In the genomic region with DNA sequence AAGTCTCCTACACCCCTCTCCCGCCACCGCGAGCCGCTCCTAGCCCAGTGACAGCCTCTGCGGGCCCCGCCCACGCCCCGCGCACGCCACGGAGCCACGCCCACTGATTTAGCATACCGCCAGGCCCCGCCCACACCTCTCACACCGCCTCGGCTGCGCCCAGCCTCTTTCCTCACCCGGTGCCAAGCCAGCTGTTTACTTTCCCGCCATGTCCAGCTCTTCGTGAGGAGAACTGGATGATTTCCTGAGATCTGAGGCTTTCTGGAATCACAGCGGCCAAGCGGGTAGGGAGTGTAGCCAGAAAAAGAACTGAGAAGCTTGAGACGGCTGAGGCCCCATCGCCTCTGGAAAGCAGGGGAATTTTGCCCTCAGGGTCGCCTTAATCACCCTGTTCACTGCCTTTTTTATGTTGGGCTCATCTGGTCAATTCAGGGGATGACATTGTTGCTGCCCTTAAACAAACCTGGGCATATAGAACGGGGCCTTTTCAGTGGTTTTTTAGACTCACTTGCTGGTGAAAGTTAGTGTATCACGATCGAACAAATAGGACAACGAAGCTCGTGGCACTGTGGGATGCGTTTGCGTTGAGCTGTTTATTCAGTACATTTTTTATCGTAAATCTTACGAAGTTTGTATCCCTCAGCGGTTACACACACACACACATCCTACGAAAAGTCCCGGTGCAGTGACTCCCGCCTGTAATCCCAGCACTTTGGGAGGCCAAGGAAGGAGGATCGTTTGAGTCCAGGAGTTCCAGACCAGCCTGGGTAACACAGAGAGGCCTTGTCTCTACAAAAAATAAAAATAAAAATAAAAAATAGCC, we compare ENCODE assay signal across 1 cellular context.
TF ChIP-seq lines count a peak whose summit lies in the region.

A gene with protein sequence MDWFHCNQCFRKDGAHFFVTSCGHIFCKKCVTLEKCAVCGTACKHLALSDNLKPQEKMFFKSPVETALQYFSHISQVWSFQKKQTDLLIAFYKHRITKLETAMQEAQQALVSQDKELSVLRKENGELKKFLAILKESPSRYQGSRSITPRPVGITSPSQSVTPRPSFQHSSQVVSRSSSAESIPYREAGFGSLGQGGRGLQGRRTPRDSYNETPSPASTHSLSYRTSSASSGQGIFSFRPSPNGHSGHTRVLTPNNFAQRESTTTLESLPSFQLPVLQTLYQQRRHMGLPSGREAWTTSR (plus strand): TSS at position 165 of the 823 bp plus-strand sequence. CDS start 2,410 bp downstream, outside the sequence.

TF ChIP-seq in WTC11, 78 proteins besides CTCF, POLR2A, EP300 and RAD21 (continued from another document):
- TF ChIP-seq, protein P1, sequence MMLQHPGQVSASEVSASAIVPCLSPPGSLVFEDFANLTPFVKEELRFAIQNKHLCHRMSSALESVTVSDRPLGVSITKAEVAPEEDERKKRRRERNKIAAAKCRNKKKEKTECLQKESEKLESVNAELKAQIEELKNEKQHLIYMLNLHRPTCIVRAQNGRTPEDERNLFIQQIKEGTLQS (CRISPR knock-in tag; conservative IDR thresholded peaks at IDR 0.05): no peak
- TF ChIP-seq CREB1 (CRISPR knock-in tag; IDR thresholded peaks at IDR 0.05): no peak
- TF ChIP-seq RORB (CRISPR knock-in tag; IDR thresholded peaks at IDR 0.05): no peak
- TF ChIP-seq GTF2I (CRISPR knock-in tag; conservative IDR thresholded peaks at IDR 0.05): no peak
- TF ChIP-seq, protein P2, sequence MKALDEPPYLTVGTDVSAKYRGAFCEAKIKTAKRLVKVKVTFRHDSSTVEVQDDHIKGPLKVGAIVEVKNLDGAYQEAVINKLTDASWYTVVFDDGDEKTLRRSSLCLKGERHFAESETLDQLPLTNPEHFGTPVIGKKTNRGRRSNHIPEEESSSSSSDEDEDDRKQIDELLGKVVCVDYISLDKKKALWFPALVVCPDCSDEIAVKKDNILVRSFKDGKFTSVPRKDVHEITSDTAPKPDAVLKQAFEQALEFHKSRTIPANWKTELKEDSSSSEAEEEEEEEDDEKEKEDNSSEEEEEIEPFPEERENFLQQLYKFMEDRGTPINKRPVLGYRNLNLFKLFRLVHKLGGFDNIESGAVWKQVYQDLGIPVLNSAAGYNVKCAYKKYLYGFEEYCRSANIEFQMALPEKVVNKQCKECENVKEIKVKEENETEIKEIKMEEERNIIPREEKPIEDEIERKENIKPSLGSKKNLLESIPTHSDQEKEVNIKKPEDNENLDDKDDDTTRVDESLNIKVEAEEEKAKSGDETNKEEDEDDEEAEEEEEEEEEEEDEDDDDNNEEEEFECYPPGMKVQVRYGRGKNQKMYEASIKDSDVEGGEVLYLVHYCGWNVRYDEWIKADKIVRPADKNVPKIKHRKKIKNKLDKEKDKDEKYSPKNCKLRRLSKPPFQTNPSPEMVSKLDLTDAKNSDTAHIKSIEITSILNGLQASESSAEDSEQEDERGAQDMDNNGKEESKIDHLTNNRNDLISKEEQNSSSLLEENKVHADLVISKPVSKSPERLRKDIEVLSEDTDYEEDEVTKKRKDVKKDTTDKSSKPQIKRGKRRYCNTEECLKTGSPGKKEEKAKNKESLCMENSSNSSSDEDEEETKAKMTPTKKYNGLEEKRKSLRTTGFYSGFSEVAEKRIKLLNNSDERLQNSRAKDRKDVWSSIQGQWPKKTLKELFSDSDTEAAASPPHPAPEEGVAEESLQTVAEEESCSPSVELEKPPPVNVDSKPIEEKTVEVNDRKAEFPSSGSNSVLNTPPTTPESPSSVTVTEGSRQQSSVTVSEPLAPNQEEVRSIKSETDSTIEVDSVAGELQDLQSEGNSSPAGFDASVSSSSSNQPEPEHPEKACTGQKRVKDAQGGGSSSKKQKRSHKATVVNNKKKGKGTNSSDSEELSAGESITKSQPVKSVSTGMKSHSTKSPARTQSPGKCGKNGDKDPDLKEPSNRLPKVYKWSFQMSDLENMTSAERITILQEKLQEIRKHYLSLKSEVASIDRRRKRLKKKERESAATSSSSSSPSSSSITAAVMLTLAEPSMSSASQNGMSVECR (CRISPR knock-in tag; IDR thresholded peaks at IDR 0.05; ENCODE audit: borderline replicate concordance): peak; percentile 85; the same call in 1 of the 2 replicates
- TF ChIP-seq, protein P3, sequence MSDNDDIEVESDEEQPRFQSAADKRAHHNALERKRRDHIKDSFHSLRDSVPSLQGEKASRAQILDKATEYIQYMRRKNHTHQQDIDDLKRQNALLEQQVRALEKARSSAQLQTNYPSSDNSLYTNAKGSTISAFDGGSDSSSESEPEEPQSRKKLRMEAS (CRISPR knock-in tag; IDR thresholded peaks at IDR 0.05): peak; percentile 94
- peak; percentile 75; the same call in 1 of the 2 replicates for TF ChIP-seq SMAD3 (CRISPR knock-in tag; IDR thresholded peaks at IDR 0.05; ENCODE audit: borderline replicate concordance)
- TF ChIP-seq GRHL2 (CRISPR knock-in tag; IDR thresholded peaks at IDR 0.05; ENCODE audit: insufficient replicate concordance, severe bottlenecking): no peak
- TF ChIP-seq NFE2L1 (CRISPR knock-in tag; IDR thresholded peaks at IDR 0.05): peak; percentile 76; the same call in 1 of the 2 replicates
- no peak for TF ChIP-seq SOX15 (CRISPR knock-in tag; IDR thresholded peaks at IDR 0.05)
- TF ChIP-seq FOXK1 (CRISPR knock-in tag; IDR thresholded peaks at IDR 0.05): peak; percentile 73
- peak; percentile 8; the same call in 1 of the 2 replicates for TF ChIP-seq GABPB1 (CRISPR knock-in tag; IDR thresholded peaks at IDR 0.05)
- peak; percentile 61; the same call in 1 of the 2 replicates for TF ChIP-seq TEAD4 (CRISPR knock-in tag; IDR thresholded peaks at IDR 0.05)
- TF ChIP-seq ZNF423 (CRISPR knock-in tag; IDR thresholded peaks at IDR 0.05): no peak
- no peak for TF ChIP-seq OVOL2 (CRISPR knock-in tag; IDR thresholded peaks at IDR 0.05; ENCODE audit: borderline replicate concordance)
- peak; percentile 95 for TF ChIP-seq SP1 (CRISPR knock-in tag; conservative IDR thresholded peaks at IDR 0.05)
- TF ChIP-seq TCF7 (CRISPR knock-in tag; IDR thresholded peaks at IDR 0.05; ENCODE audit: low read depth): no peak
- TF ChIP-seq JAZF1 (CRISPR knock-in tag; IDR thresholded peaks at IDR 0.05): no peak
- TF ChIP-seq ZNF232 (CRISPR knock-in tag; IDR thresholded peaks at IDR 0.05): peak; percentile 59; the same call in 1 of the 2 replicates
- TF ChIP-seq, protein P4, sequence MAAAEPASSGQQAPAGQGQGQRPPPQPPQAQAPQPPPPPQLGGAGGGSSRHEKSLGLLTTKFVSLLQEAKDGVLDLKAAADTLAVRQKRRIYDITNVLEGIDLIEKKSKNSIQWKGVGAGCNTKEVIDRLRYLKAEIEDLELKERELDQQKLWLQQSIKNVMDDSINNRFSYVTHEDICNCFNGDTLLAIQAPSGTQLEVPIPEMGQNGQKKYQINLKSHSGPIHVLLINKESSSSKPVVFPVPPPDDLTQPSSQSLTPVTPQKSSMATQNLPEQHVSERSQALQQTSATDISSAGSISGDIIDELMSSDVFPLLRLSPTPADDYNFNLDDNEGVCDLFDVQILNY (CRISPR knock-in tag; IDR thresholded peaks at IDR 0.05): peak; percentile 87
- TF ChIP-seq NR3C1 (CRISPR knock-in tag; conservative IDR thresholded peaks at IDR 0.05; ENCODE audit: low read depth): no peak
- TF ChIP-seq, protein P5, sequence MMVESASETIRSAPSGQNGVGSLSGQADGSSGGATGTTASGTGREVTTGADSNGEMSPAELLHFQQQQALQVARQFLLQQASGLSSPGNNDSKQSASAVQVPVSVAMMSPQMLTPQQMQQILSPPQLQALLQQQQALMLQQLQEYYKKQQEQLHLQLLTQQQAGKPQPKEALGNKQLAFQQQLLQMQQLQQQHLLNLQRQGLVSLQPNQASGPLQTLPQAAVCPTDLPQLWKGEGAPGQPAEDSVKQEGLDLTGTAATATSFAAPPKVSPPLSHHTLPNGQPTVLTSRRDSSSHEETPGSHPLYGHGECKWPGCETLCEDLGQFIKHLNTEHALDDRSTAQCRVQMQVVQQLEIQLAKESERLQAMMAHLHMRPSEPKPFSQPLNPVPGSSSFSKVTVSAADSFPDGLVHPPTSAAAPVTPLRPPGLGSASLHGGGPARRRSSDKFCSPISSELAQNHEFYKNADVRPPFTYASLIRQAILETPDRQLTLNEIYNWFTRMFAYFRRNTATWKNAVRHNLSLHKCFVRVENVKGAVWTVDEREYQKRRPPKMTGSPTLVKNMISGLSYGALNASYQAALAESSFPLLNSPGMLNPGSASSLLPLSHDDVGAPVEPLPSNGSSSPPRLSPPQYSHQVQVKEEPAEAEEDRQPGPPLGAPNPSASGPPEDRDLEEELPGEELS (CRISPR knock-in tag; IDR thresholded peaks at IDR 0.05): peak; percentile 72; the same call in 1 of the 2 replicates
